ENCODE assay signal across 9 cellular contexts in the genomic region with DNA sequence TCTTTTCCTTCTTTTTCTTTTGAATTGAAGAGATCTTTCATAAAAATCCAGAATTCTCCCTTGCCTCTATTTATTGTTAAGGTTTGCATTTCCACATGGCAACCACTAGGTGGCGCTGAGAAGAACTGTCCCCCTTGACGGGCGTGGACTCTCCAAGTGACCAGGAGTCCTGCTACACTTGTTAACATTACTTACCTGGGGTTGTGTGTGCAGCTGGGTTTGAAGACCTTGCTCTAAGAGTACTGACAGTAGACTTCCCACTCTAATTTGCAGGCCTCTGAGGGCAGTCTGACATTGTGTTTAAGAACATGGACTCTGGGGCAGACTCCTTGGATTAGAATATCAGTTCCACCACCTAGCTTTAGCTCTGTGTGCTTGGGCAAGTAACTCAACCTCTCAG. TPM values are rescaled to one million over a fixed set of nuclear protein-coding genes. Genes with fewer than 3 reads are reported as not detected.
A peak's percentile ranks its signal among the peaks of the same experiment; 100 is the strongest.
DNase-seq lines count a peak whose midpoint lies in the region; ATAC-seq, FAIRE-seq and TF ChIP-seq lines count a peak whose summit lies in the region.
"Had no signal": no experiment of that assay in that cellular context is flagged by ENCODE, and none has a peak within 500 bp of the region (broad histone marks: within the 10 kb centered on the region; RNA-seq: fewer than 3 reads in every experiment).

No MANE protein-coding gene starts in this region.

- no peak overlapping the region for H3K9ac ChIP-seq in IMR-90 (ENCODE audit: low read depth, low read length)

- FAIRE-seq in GM12891 (lab: Jason Lieb, UNC) (no peak), pancreas (lab: Jason Lieb, UNC) (no peak)

- H3K4me3 Mint-ChIP-seq in effector memory CD8-positive, alpha-beta T cell = peak overlapping the region; percentile 13 to 41

- H3K9me3 Mint-ChIP-seq in effector memory CD8-positive, alpha-beta T cell = no peaks in the 10 kb centered on the region

- H3K9me3 ChIP-seq in IMR-90 (ENCODE audit: control insufficient read depth, insufficient read depth, low read length) (no peaks in the 10 kb centered on the region), pancreas (no peaks in the 10 kb centered on the region)

- no peak overlapping the region for H3K4me2 ChIP-seq in IMR-90 (ENCODE audit: low read depth, low read length)

- H3K4me3 ChIP-seq in IMR-90 (ENCODE audit: insufficient read depth, low read depth, low read length) (no peak overlapping the region), pancreas (no peak overlapping the region)

- POLR2A ChIA-PET in IMR-90 (lab: Charles Lee; ENCODE audit: unreplicated experiment) = no interaction called here

- peak; percentile 14 for DNase-seq in ACHN
- DNase-seq in GM12891 (ENCODE audit: insufficient read length, low spot score) = peak; percentile 16
- peak; percentile 7 for DNase-seq in IMR-90
- DNase-seq in activated CD4-positive, alpha-beta T cell treated with anti-CD3 and anti-CD28 coated beads for 48 hours = peak; percentile 56
- DNase-seq in effector memory CD8-positive, alpha-beta T cell = peak; percentile 49 to 50 (median 50)
- peak in 4 of 6 donors; percentile 26 to 48 (median 35) for DNase-seq in pancreas
- no peak for DNase-seq in NCI-H2107 treated with DMSO at 0.1 percent for 48 hours (lab: John Stamatoyannopoulos, UW; ENCODE audit: unreplicated experiment)
- no peak for DNase-seq in pons (ENCODE audit: low spot score)
- DNase-seq: left cardiac atrium had no signal

- no peak overlapping the region for H2AK9ac ChIP-seq in IMR-90 (replicated peaks; ENCODE audit: low read depth, low read length, poor library complexity)

- H3K56ac ChIP-seq in IMR-90 (ENCODE audit: extremely low read depth, insufficient read depth, low read length) = no peak overlapping the region

- intact Hi-C loops in IMR-90 (cut with micrococcal nuclease) (loop anchor here (1.0 to 10.0 kb wide), 2 partner anchors 179 to 650 kb away; no protein-coding TSS in a partner anchor), pancreas (cut with DNase I) (loop anchor here in 1 of 3 donors (10.0 kb wide), 1 partner anchor 50 kb away; the partner anchor contains the start of gene GPRIN3)

- H3K23ac ChIP-seq in IMR-90 (ENCODE audit: low read depth, low read length) = no peak overlapping the region

- no peaks in the 10 kb centered on the region for H3K79me1 ChIP-seq in IMR-90 (ENCODE audit: low read depth in 1 of 2, low read length in 2 of 2)

- H4K8ac ChIP-seq in IMR-90 (ENCODE audit: low read depth in 2 of 2, low read length in 2 of 2) = no peak overlapping the region

- H3K4me1 ChIP-seq in IMR-90 (ENCODE audit: control insufficient read depth, insufficient read depth, low read length) (no peaks in the 10 kb centered on the region), pancreas (peaks cover 8 to 13% (median 11%) of the 10 kb centered on the region in 3 donors)

- no peaks in the 10 kb centered on the region for H4K20me1 ChIP-seq in IMR-90 (ENCODE audit: insufficient read depth, low read length)

- no CpG with 5 or more reads among the region's 3 CpGs for WGBS in IMR-90 (ENCODE audit: extremely low coverage in 2 of 2, insufficient read length in 1 of 2), 2 experiments
- 5 to 11% methylated on average over 3 of the region's 3 CpGs for WGBS in pancreas, 2 donors

- H2AK5ac ChIP-seq in IMR-90 (ENCODE audit: low read depth, low read length) = no peak overlapping the region

- no peak overlapping the region for H2BK5ac ChIP-seq in IMR-90 (ENCODE audit: low read depth, low read length, poor library complexity, severe bottlenecking)

- TF ChIP-seq CTCF in IMR-90 (conservative IDR thresholded peaks at IDR 0.05; ENCODE audit: low read depth, low read length) = peak; percentile 59
- TF ChIP-seq CTCF in pancreas (IDR thresholded peaks at IDR 0.05) = peak; percentile 46 to 72 (median 64)

- H3K4me1 Mint-ChIP-seq in effector memory CD8-positive, alpha-beta T cell (ENCODE audit: low read depth in 2 of 2) = peaks cover 59 to 77% of the 10 kb centered on the region in 2 donors

- in situ Hi-C loops in ACHN (cut with HindIII; ENCODE audit: low pct_ligation_motif_present, low pct_unique_long_range_greater_than_20kb, low sequenced_read_pairs) (no loop called here), IMR-90 (cut with MboI; ENCODE audit: low sequenced_read_pairs) (no loop called here)

- no peak overlapping the region for H4K5ac ChIP-seq in IMR-90 (ENCODE audit: low read depth, low read length)

- H3K4ac ChIP-seq in IMR-90 (ENCODE audit: low read depth, low read length) = no peak overlapping the region

- H3K27ac Mint-ChIP-seq in effector memory CD8-positive, alpha-beta T cell = peak overlapping the region; percentile 80 to 93

- TF ChIP-seq POLR2A in GM12891 (IDR thresholded peaks at IDR 0.05; ENCODE audit: low read depth, low read length) (no peak), IMR-90 (IDR thresholded peaks at IDR 0.05; ENCODE audit: low read depth, low read length) (no peak)

- no peaks in the 10 kb centered on the region for H3K27me3 Mint-ChIP-seq in effector memory CD8-positive, alpha-beta T cell

- H2BK15ac ChIP-seq in IMR-90 (ENCODE audit: low read depth, low read length) = no peak overlapping the region

- H3K27ac ChIP-seq in IMR-90 (ENCODE audit: insufficient read depth, low read length) (no peak overlapping the region), pancreas (no peak overlapping the region)

- H3K27me3 ChIP-seq in IMR-90 (ENCODE audit: control insufficient read depth, insufficient read depth, low read length) (peaks cover 2% of the 10 kb centered on the region), pancreas (no peaks in the 10 kb centered on the region)

- no peak overlapping the region for H2BK20ac ChIP-seq in IMR-90 (ENCODE audit: low read depth, low read length)

- dilution Hi-C loops in IMR-90 (cut with HindIII; ENCODE audit: low sequenced_read_pairs, unreplicated experiment) = no loop called here

- no peak overlapping the region for H3K18ac ChIP-seq in IMR-90 (ENCODE audit: low read depth, low read length)

- peak; percentile 65 for ATAC-seq in IMR-90 (ENCODE audit: low read depth)
- ATAC-seq in effector memory CD8-positive, alpha-beta T cell (replicated peaks) = peak; percentile 76
- ATAC-seq in pancreas = peak; percentile 68 to 85 (median 78)

- BruUV-seq in IMR-90 (replicated peaks; lab: Mats Ljungman, UMichigan) = no TSS peak

- no peak overlapping the region for H3K14ac ChIP-seq in IMR-90 (replicated peaks; ENCODE audit: low read depth, low read length)

- H2BK120ac ChIP-seq in IMR-90 (ENCODE audit: low read depth, low read length) = no peak overlapping the region

- H3K9me1 ChIP-seq in IMR-90 (ENCODE audit: insufficient read depth, low read length) = no peaks in the 10 kb centered on the region

- H2AFZ ChIP-seq in IMR-90 (replicated peaks; ENCODE audit: low read length, poor library complexity) = no peak overlapping the region

- TF ChIP-seq RAD21 in IMR-90 (IDR thresholded peaks at IDR 0.05; ENCODE audit: low read length) = peak; percentile 38

- peaks cover 17% of the 10 kb centered on the region for H3K36me3 Mint-ChIP-seq in effector memory CD8-positive, alpha-beta T cell (ENCODE audit: insufficient read depth)

- no peaks in the 10 kb centered on the region for H3K36me3 ChIP-seq in IMR-90 (ENCODE audit: control insufficient read depth, insufficient read depth, low read length)
- no peaks in the 10 kb centered on the region for H3K36me3 ChIP-seq in pancreas

- no peak overlapping the region for H4K91ac ChIP-seq in IMR-90 (ENCODE audit: insufficient read depth, low read depth, low read length)

- CTCF ChIA-PET in IMR-90 (lab: Yijun Ruan, JAX) = interaction anchor here (0.7 kb wide), 2 partner anchors 9 to 22 kb away, joined by 3 read pairs; no protein-coding TSS in a partner anchor

TF ChIP-seq in GM12891, 5 proteins besides CTCF, POLR2A, EP300 and RAD21:
- no peak for TF ChIP-seq SPI1 (IDR thresholded peaks at IDR 0.05; ENCODE audit: low read depth, low read length)
- no peak for TF ChIP-seq PAX5 (IDR thresholded peaks at IDR 0.05; ENCODE audit: insufficient read depth, low read length, severe bottlenecking)
- TF ChIP-seq TAF1 (IDR thresholded peaks at IDR 0.05; ENCODE audit: low read depth, low read length) = no peak
- TF ChIP-seq POLR2AphosphoS5 (IDR thresholded peaks at IDR 0.05; ENCODE audit: low read depth, low read length) = no peak
- TF ChIP-seq POU2F2 (IDR thresholded peaks at IDR 0.05; ENCODE audit: low read depth, low read length) = no peak

TF ChIP-seq in IMR-90, 13 proteins besides CTCF, POLR2A, EP300 and RAD21:
- TF ChIP-seq SMC3 (IDR thresholded peaks at IDR 0.05; ENCODE audit: low read depth, low read length) = peak; percentile 42
- TF ChIP-seq, protein P1, sequence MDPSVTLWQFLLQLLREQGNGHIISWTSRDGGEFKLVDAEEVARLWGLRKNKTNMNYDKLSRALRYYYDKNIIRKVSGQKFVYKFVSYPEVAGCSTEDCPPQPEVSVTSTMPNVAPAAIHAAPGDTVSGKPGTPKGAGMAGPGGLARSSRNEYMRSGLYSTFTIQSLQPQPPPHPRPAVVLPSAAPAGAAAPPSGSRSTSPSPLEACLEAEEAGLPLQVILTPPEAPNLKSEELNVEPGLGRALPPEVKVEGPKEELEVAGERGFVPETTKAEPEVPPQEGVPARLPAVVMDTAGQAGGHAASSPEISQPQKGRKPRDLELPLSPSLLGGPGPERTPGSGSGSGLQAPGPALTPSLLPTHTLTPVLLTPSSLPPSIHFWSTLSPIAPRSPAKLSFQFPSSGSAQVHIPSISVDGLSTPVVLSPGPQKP (IDR thresholded peaks at IDR 0.05; ENCODE audit: borderline replicate concordance, low read depth, low read length) = no peak

RNA-seq across cellular contexts. Expression of gene GPRIN3, which starts 52.8 kb away (rescaled TPM):
- polyA plus RNA-seq in GM12891 (2012; ENCODE audit: low read depth, missing spikeins) = under 0.01 TPM
- total RNA-seq in IMR-90 (2012; rRNA removed) (under 0.01 TPM in 1 of 2 replicates, not detected in the other), pancreas (1 to 10 TPM; 2.5 to 7.6 (median 3.5) TPM)
- polyA plus RNA-seq in IMR-90 (2012; rRNA removed) (not detected in 2 replicates), pancreas (1 to 10 TPM in 1 of 2 donors, under 1 TPM in 1; 0.84 to 2.0 TPM)
- not detected in 2 replicates for polyA plus RNA-seq in IMR-90 (2012; cell fraction: cytosol; rRNA removed)
- polyA plus RNA-seq in IMR-90 (2012; cell fraction: nucleus; rRNA removed; ENCODE audit: low replicate concordance) = not detected in 2 replicates

Comparison
In these comparisons a context has a peak if more than half of its experiments do, and no peak if none do; other contexts are left out.
1. DNase-seq: peak in ACHN (single experiment), GM12891 (single experiment), IMR-90 (single experiment), activated CD4-positive, alpha-beta T cell treated with anti-CD3 and anti-CD28 coated beads for 48 hours (single experiment), effector memory CD8-positive, alpha-beta T cell (3 of 3) and pancreas (4 of 6); none in NCI-H2107 treated with DMSO at 0.1 percent for 48 hours (single experiment) and pons (single experiment).
2. Peak in every context shown above with its lines, with median percentiles within 50 percentile points of each other: ATAC-seq.